Comparison of ENCODE assay signal across 11 cellular contexts in genomic region chr7:11120068-11120664, GRCh38.
A peak's percentile ranks its signal among the peaks of the same experiment; 100 is the strongest.
DNase-seq lines count a peak whose midpoint lies in the region; ATAC-seq lines count a peak whose summit lies in the region.
"Had no signal": no experiment of that assay in that cellular context is flagged by ENCODE, and none has a peak within 500 bp of the region (broad histone marks: within the 10 kb centered on the region; RNA-seq: fewer than 3 reads in every experiment).

No MANE protein-coding gene starts in this region.

- ATAC-seq in GM21515 (IDR thresholded peaks at IDR 0.05; ENCODE audit: unreplicated experiment) (peak; percentile 84), HG03066 (IDR thresholded peaks at IDR 0.05; ENCODE audit: low read depth, unreplicated experiment) (peak; percentile 77), esophagus mucosa (no peak)
- ATAC-seq in activated T-helper 17 cell treated with anti-CD3 and anti-CD28 coated beads, Interleukin-2, amount 50 U/mL, for 72 hours (replicated peaks) = peak; percentile 42

- peaks cover 11% of the 10 kb centered on the region for H3K36me3 Mint-ChIP-seq in activated CD4-positive, alpha-beta T cell treated with anti-CD3 and anti-CD28 coated beads, Interleukin-2, amount 10 ng/mL, durations not matched to agents 24 days and 14 days (ENCODE audit: low read depth)
- peaks cover 47% of the 10 kb centered on the region for H3K36me3 Mint-ChIP-seq in activated T-helper 17 cell treated with anti-CD3 and anti-CD28 coated beads, Interleukin-2, amount 50 U/mL, for 72 hours (ENCODE audit: low read depth)

- no peak for DNase-seq in activated CD4-positive, alpha-beta T cell treated with anti-CD3 and anti-CD28 coated beads, Interleukin-2, amount 10 ng/mL, durations not matched to agents 24 days and 14 days
- no peak for DNase-seq in activated CD4-positive, alpha-beta T cell treated with anti-CD3 and anti-CD28 coated beads for 4 hours
- no peak for DNase-seq in stimulated activated naive CD4-positive, alpha-beta T cell treated with Interleukin-2 at 50 U/mL for 16 hours (lab: John Stamatoyannopoulos, UW)
- no peak for DNase-seq in NCI-H2196 treated with DMSO at 0.1 percent for 48 hours (lab: John Stamatoyannopoulos, UW; ENCODE audit: unreplicated experiment)
- DNase-seq: 8988T, DND-41, SK-N-SH had no signal

- H3K4me3 Mint-ChIP-seq in activated CD4-positive, alpha-beta T cell treated with anti-CD3 and anti-CD28 coated beads, Interleukin-2, amount 10 ng/mL, durations not matched to agents 24 days and 14 days = peak overlapping the region; percentile 44
- H3K4me3 Mint-ChIP-seq in activated T-helper 17 cell treated with anti-CD3 and anti-CD28 coated beads, Interleukin-2, amount 50 U/mL, for 72 hours = no peak overlapping the region

- H3K4me1 Mint-ChIP-seq in activated CD4-positive, alpha-beta T cell treated with anti-CD3 and anti-CD28 coated beads, Interleukin-2, amount 10 ng/mL, durations not matched to agents 24 days and 14 days = peaks cover 24% of the 10 kb centered on the region
- H3K4me1 Mint-ChIP-seq in activated T-helper 17 cell treated with anti-CD3 and anti-CD28 coated beads, Interleukin-2, amount 50 U/mL, for 72 hours = peaks cover 4% of the 10 kb centered on the region

- H3K27me3 Mint-ChIP-seq in activated CD4-positive, alpha-beta T cell treated with anti-CD3 and anti-CD28 coated beads, Interleukin-2, amount 10 ng/mL, durations not matched to agents 24 days and 14 days = no peaks in the 10 kb centered on the region
- no peaks in the 10 kb centered on the region for H3K27me3 Mint-ChIP-seq in activated T-helper 17 cell treated with anti-CD3 and anti-CD28 coated beads, Interleukin-2, amount 50 U/mL, for 72 hours

- intact Hi-C loops in activated CD4-positive, alpha-beta T cell treated with anti-CD3 and anti-CD28 coated beads, Interleukin-2, amount 10 ng/mL, durations not matched to agents 24 days and 14 days (cut with micrococcal nuclease) = loop anchor here (1.0 to 10.0 kb wide), 5 partner anchors 10 to 175 kb away; partner anchors contain the start of gene PHF14

- H3K9me3 Mint-ChIP-seq in activated CD4-positive, alpha-beta T cell treated with anti-CD3 and anti-CD28 coated beads, Interleukin-2, amount 10 ng/mL, durations not matched to agents 24 days and 14 days = peaks cover 4% of the 10 kb centered on the region
- no peaks in the 10 kb centered on the region for H3K9me3 Mint-ChIP-seq in activated T-helper 17 cell treated with anti-CD3 and anti-CD28 coated beads, Interleukin-2, amount 50 U/mL, for 72 hours

- peak overlapping the region; percentile 79 for H3K27ac Mint-ChIP-seq in activated CD4-positive, alpha-beta T cell treated with anti-CD3 and anti-CD28 coated beads, Interleukin-2, amount 10 ng/mL, durations not matched to agents 24 days and 14 days
- H3K27ac Mint-ChIP-seq in activated T-helper 17 cell treated with anti-CD3 and anti-CD28 coated beads, Interleukin-2, amount 50 U/mL, for 72 hours = peak overlapping the region; percentile 60
